Comparison of ENCODE assay signal across 14 cellular contexts in genomic region chr1:209802780-209803152, GRCh38. TPM values are rescaled to one million over a fixed set of nuclear protein-coding genes. Genes with fewer than 3 reads are reported as not detected.
"Had no signal": no experiment of that assay in that cellular context is flagged by ENCODE, and none has a peak within 500 bp of the region (broad histone marks: within the 10 kb centered on the region; RNA-seq: fewer than 3 reads in every experiment).

No MANE protein-coding gene starts in this region.

- H3K27ac ChIP-seq: SJCRH30, upper lobe of left lung had no signal

- ATAC-seq: activated CD8-positive, alpha-beta memory T cell treated with anti-CD3 and anti-CD28 coated beads, Interleukin-2, amount 10 ng/mL, durations not matched to agents 7 days and 5 days; stimulated activated effector memory CD8-positive, alpha-beta T cell treated with anti-CD3 and anti-CD28 coated beads, Interleukin-12 subunit alpha, Interleukin-12 subunit beta, amount 100 ng/mL, for 72 hours had no signal

- H3K36me3 ChIP-seq: SJCRH30, upper lobe of left lung had no signal

- DNase-seq: activated CD4-positive, alpha-beta T cell treated with anti-CD3 and anti-CD28 coated beads, Interleukin-2, amount 50 U/mL, for 4 hours; activated CD4-positive, CD25-positive, alpha-beta regulatory T cell treated with anti-CD3 and anti-CD28 coated beads, Interleukin-2, amount 50 U/mL, for 72 hours; activated CD8-positive, alpha-beta memory T cell treated with anti-CD3 and anti-CD28 coated beads, Interleukin-2, amount 10 ng/mL, durations not matched to agents 7 days and 5 days; activated gamma-delta T cell; activated naive CD8-positive, alpha-beta T cell treated with anti-CD3 and anti-CD28 coated beads for 36 hours; activated T-cell treated with anti-CD3 and anti-CD28 coated beads, Interleukin-2, amount 50 U/mL, for 24 hours; anterior cingulate cortex; hippocampal formation; SJCRH30; upper lobe of left lung had no signal

- H3K4me3 Mint-ChIP-seq: activated CD8-positive, alpha-beta memory T cell treated with anti-CD3 and anti-CD28 coated beads, Interleukin-2, amount 10 ng/mL, durations not matched to agents 7 days and 5 days; activated naive CD8-positive, alpha-beta T cell treated with anti-CD3 and anti-CD28 coated beads for 36 hours; activated T-cell treated with anti-CD3 and anti-CD28 coated beads, Interleukin-2, amount 50 U/mL, for 24 hours; stimulated activated effector memory CD8-positive, alpha-beta T cell treated with anti-CD3 and anti-CD28 coated beads, Interleukin-12 subunit alpha, Interleukin-12 subunit beta, amount 100 ng/mL, for 72 hours had no signal

- H3K36me3 Mint-ChIP-seq: activated CD8-positive, alpha-beta memory T cell treated with anti-CD3 and anti-CD28 coated beads, Interleukin-2, amount 10 ng/mL, durations not matched to agents 7 days and 5 days; stimulated activated effector memory CD8-positive, alpha-beta T cell treated with anti-CD3 and anti-CD28 coated beads, Interleukin-12 subunit alpha, Interleukin-12 subunit beta, amount 100 ng/mL, for 72 hours had no signal

- H3K9me3 ChIP-seq: SJCRH30, upper lobe of left lung had no signal

- FAIRE-seq: colon had no signal

- H3K27ac Mint-ChIP-seq: activated CD8-positive, alpha-beta memory T cell treated with anti-CD3 and anti-CD28 coated beads, Interleukin-2, amount 10 ng/mL, durations not matched to agents 7 days and 5 days; activated naive CD8-positive, alpha-beta T cell treated with anti-CD3 and anti-CD28 coated beads for 36 hours; activated T-cell treated with anti-CD3 and anti-CD28 coated beads, Interleukin-2, amount 50 U/mL, for 24 hours; stimulated activated effector memory CD8-positive, alpha-beta T cell treated with anti-CD3 and anti-CD28 coated beads, Interleukin-12 subunit alpha, Interleukin-12 subunit beta, amount 100 ng/mL, for 72 hours had no signal

- H3K4me3 ChIP-seq: SJCRH30, upper lobe of left lung had no signal

- H3K9me3 Mint-ChIP-seq: activated naive CD8-positive, alpha-beta T cell treated with anti-CD3 and anti-CD28 coated beads for 36 hours; activated T-cell treated with anti-CD3 and anti-CD28 coated beads, Interleukin-2, amount 50 U/mL, for 24 hours; stimulated activated effector memory CD8-positive, alpha-beta T cell treated with anti-CD3 and anti-CD28 coated beads, Interleukin-12 subunit alpha, Interleukin-12 subunit beta, amount 100 ng/mL, for 72 hours had no signal

- H3K27me3 ChIP-seq: SJCRH30, upper lobe of left lung had no signal

- H3K27me3 Mint-ChIP-seq: activated naive CD8-positive, alpha-beta T cell treated with anti-CD3 and anti-CD28 coated beads for 36 hours had no signal

RNA-seq across cellular contexts. Expression of gene IRF6, which starts 3.2 kb away (rescaled TPM):
- total RNA-seq: osteocyte, SJCRH30 had no signal
- polyA plus RNA-seq: neural cell had no signal

RNA-seq across cellular contexts. Expression of gene TRAF3IP3, which starts 46.9 kb away (rescaled TPM):
- total RNA-seq: osteocyte had no signal
- polyA plus RNA-seq: neural cell had no signal
